12 cellular contexts compared by ENCODE assay signal in genomic region chr5:150152636-150153462, GRCh38. TPM values are rescaled to one million over a fixed set of nuclear protein-coding genes. Genes with fewer than 3 reads are reported as not detected.
A peak's percentile ranks its signal among the peaks of the same experiment; 100 is the strongest.
DNase-seq lines count a peak whose midpoint lies in the region; ATAC-seq and TF ChIP-seq lines count a peak whose summit lies in the region.
"Had no signal": no experiment of that assay in that cellular context is flagged by ENCODE, and none has a peak within 500 bp of the region (broad histone marks: within the 10 kb centered on the region; RNA-seq: fewer than 3 reads in every experiment).

No MANE protein-coding gene starts in this region.

- peaks cover 41 to 56% of the 10 kb centered on the region in 2 experiments for H3K36me3 ChIP-seq in mesenchymal stem cell (ENCODE audit: control insufficient read depth in 1 of 2, insufficient read depth in 2 of 2, low read depth in 1 of 2, low read length in 2 of 2)
- no peaks in the 10 kb centered on the region for H3K36me3 ChIP-seq in suprapubic skin

- H4K8ac ChIP-seq in mesenchymal stem cell (ENCODE audit: low read length), result peak overlapping the region; percentile 1

- H3K4ac ChIP-seq in mesenchymal stem cell (ENCODE audit: low read depth in 1 of 2, low read length in 2 of 2), result peak overlapping the region in 1 of 2 experiments; percentile 66

- peak overlapping the region; percentile 52 for H3K4me2 ChIP-seq in mesenchymal stem cell (ENCODE audit: low read length, poor library complexity, severe bottlenecking)

- H3K36me3 Mint-ChIP-seq in chondrocyte (ENCODE audit: low read depth), result peaks cover 31% of the 10 kb centered on the region

- H3K9me3 ChIP-seq in mesenchymal stem cell (ENCODE audit: control insufficient read depth, low read length) (no peaks in the 10 kb centered on the region), suprapubic skin (no peaks in the 10 kb centered on the region)

- peak overlapping the region; percentile 97 for H3K9ac ChIP-seq in mesenchymal stem cell (ENCODE audit: low read length)

- peak overlapping the region; percentile 97 for H3K27ac Mint-ChIP-seq in chondrocyte (ENCODE audit: unreplicated experiment)
- H3K27ac Mint-ChIP-seq: dendritic cell treated with granulocyte-macrophage colony-stimulating factor and Interleukin-4, amounts not matched to agents 40 ng/mL and 50 ng/mL, for 4 days; T-helper 2 cell treated with Interferon-gamma antibody and Interleukin-4, amounts not matched to agents 5 μg/mL and 100 μg/mL, for 36 hours had no signal

- TF ChIP-seq POLR2A in suprapubic skin (IDR thresholded peaks at IDR 0.05), result no peak

- peak overlapping the region; percentile 8 to 87 for H2BK12ac ChIP-seq in mesenchymal stem cell (ENCODE audit: low read length in 2 of 2)

- H3K4me3 Mint-ChIP-seq in chondrocyte (ENCODE audit: unreplicated experiment), result peak overlapping the region; percentile 90
- H3K4me3 Mint-ChIP-seq: dendritic cell treated with granulocyte-macrophage colony-stimulating factor and Interleukin-4, amounts not matched to agents 40 ng/mL and 50 ng/mL, for 4 days; T-helper 2 cell treated with Interferon-gamma antibody and Interleukin-4, amounts not matched to agents 5 μg/mL and 100 μg/mL, for 36 hours had no signal

- H2BK5ac ChIP-seq in mesenchymal stem cell (ENCODE audit: low read depth, low read length, poor library complexity, severe bottlenecking), result no peak overlapping the region

- peak overlapping the region; percentile 5 to 49 for H3K18ac ChIP-seq in mesenchymal stem cell (ENCODE audit: low read depth in 1 of 2, low read length in 2 of 2)

- TF ChIP-seq CTCF in chondrocyte (IDR thresholded peaks at IDR 0.05), result no peak
- no peak for TF ChIP-seq CTCF in suprapubic skin (IDR thresholded peaks at IDR 0.05)

- no peak overlapping the region for H2BK120ac ChIP-seq in mesenchymal stem cell (ENCODE audit: low read depth, low read length)

- no peak overlapping the region for H2AFZ ChIP-seq in mesenchymal stem cell (ENCODE audit: low read depth, low read length)

- H3K4me3 ChIP-seq in mesenchymal stem cell (ENCODE audit: insufficient read depth in 1 of 2, low read depth in 1 of 2, low read length in 2 of 2) (peak overlapping the region in 1 of 2 experiments; percentile 95), suprapubic skin (peak overlapping the region; percentile 48)

- H3K79me1 ChIP-seq in mesenchymal stem cell (replicated peaks; ENCODE audit: low read length, poor library complexity, severe bottlenecking), result peaks cover 12% of the 10 kb centered on the region

- no peaks in the 10 kb centered on the region for H3K9me3 Mint-ChIP-seq in chondrocyte (ENCODE audit: low read depth)
- H3K9me3 Mint-ChIP-seq: dendritic cell treated with granulocyte-macrophage colony-stimulating factor and Interleukin-4, amounts not matched to agents 40 ng/mL and 50 ng/mL, for 4 days; T-helper 2 cell treated with Interferon-gamma antibody and Interleukin-4, amounts not matched to agents 5 μg/mL and 100 μg/mL, for 36 hours had no signal

- peak overlapping the region; percentile 61 for H2BK15ac ChIP-seq in mesenchymal stem cell (ENCODE audit: low read depth, poor library complexity, severe bottlenecking)

- H3K27ac ChIP-seq in mesenchymal stem cell (ENCODE audit: low read length, poor library complexity, severe bottlenecking) (peak overlapping the region; percentile 82), suprapubic skin (peak overlapping the region; percentile 50)

- no peak overlapping the region for H3K23ac ChIP-seq in mesenchymal stem cell (ENCODE audit: low read length in 2 of 2)

- ATAC-seq in GM21360 (IDR thresholded peaks at IDR 0.05; ENCODE audit: unreplicated experiment) (no peak), GM19023 (IDR thresholded peaks at IDR 0.05; ENCODE audit: unreplicated experiment) (no peak)

- H3K4me1 ChIP-seq in mesenchymal stem cell (ENCODE audit: control insufficient read depth, insufficient read depth, low read depth, low read length), result peaks cover 42% of the 10 kb centered on the region
- H3K4me1 ChIP-seq in suprapubic skin, result peaks cover 40% of the 10 kb centered on the region

- no peaks in the 10 kb centered on the region for H3K27me3 Mint-ChIP-seq in chondrocyte (ENCODE audit: low read depth)

- peaks cover 86% of the 10 kb centered on the region for H3K4me1 Mint-ChIP-seq in chondrocyte (ENCODE audit: low read depth)

- peak overlapping the region; percentile 29 for H4K91ac ChIP-seq in mesenchymal stem cell (ENCODE audit: low read length)

- H3K27me3 ChIP-seq in mesenchymal stem cell (ENCODE audit: control insufficient read depth in 1 of 2, insufficient read depth in 1 of 2, low read length in 2 of 2) (no peaks in the 10 kb centered on the region), suprapubic skin (peaks cover 9% of the 10 kb centered on the region)

- DNase-seq in NCI-H524 (lab: John Stamatoyannopoulos, UW), result peak; percentile 38 to 66
- no peak for DNase-seq in NCI-H524 treated with DMSO at 0.1 percent for 48 hours (lab: John Stamatoyannopoulos, UW)
- no peak for DNase-seq in chondrocyte (ENCODE audit: low spot score)
- DNase-seq in mesenchymal stem cell, result peak; percentile 63
- no peak for DNase-seq in suprapubic skin (ENCODE audit: low spot score in 2 of 2)
- no peak for DNase-seq in NCI-H2081 (lab: John Stamatoyannopoulos, UW)
- DNase-seq: 8988T; activated CD8-positive, alpha-beta memory T cell treated with anti-CD3 and anti-CD28 coated beads, Interleukin-2, amount 50 U/mL, for 4 hours had no signal

- 45% methylated on average over 12 of the region's 12 CpGs for WGBS in mesenchymal stem cell
- 45% methylated on average over 4 of the region's 12 CpGs for WGBS in suprapubic skin

- no peak for TF ChIP-seq EP300 in suprapubic skin (IDR thresholded peaks at IDR 0.05)

- no peak overlapping the region for H3K14ac ChIP-seq in mesenchymal stem cell (ENCODE audit: low read length in 2 of 2)

- H2AK5ac ChIP-seq in mesenchymal stem cell (ENCODE audit: low read length, severe bottlenecking), result no peak overlapping the region

RNA-seq across cellular contexts. Expression of gene PDGFRB, which starts 2.8 kb away (rescaled TPM):
- total RNA-seq in chondrocyte (331 to 532 TPM (median 499 TPM) in 3 replicates), suprapubic skin (10 to 100 TPM; 23.8 to 51.4 (median 43.9) TPM)
- 203 TPM for polyA plus RNA-seq in mesenchymal stem cell (2013, experiment 1 of 2)
- polyA plus RNA-seq in mesenchymal stem cell (2013, experiment 2 of 2), result 211 TPM

RNA-seq across cellular contexts. Expression of gene CDX1, which starts 13.7 kb away (rescaled TPM):
- 0.44 to 0.57 TPM in 2 of 3 replicates, not detected in the other for total RNA-seq in chondrocyte
- polyA plus RNA-seq in mesenchymal stem cell (2013, experiment 1 of 2), result 0.08 TPM
- polyA plus RNA-seq in mesenchymal stem cell (2013, experiment 2 of 2), result 0.03 TPM
- total RNA-seq in suprapubic skin, result under 1 TPM in 2 of 4 donors, not detected in 2; 0.26 to 0.76 TPM

RNA-seq across cellular contexts. Expression of gene SLC6A7, which starts 37.0 kb away (rescaled TPM):
- total RNA-seq in chondrocyte (0.15 TPM in 1 of 3 replicates, not detected in the others), suprapubic skin (not detected)
- polyA plus RNA-seq in mesenchymal stem cell (2013, experiment 1 of 2), result not detected
- polyA plus RNA-seq in mesenchymal stem cell (2013, experiment 2 of 2), result not detected

Comparison
In these comparisons a context has a peak if more than half of its experiments do, and no peak if none do; other contexts are left out.
1. DNase-seq: peak in NCI-H524 (2 of 2) and mesenchymal stem cell (single experiment); none in NCI-H524 treated with DMSO at 0.1 percent for 48 hours (single experiment), chondrocyte (single experiment), suprapubic skin (0 of 2) and NCI-H2081 (0 of 2).